Comparison of ENCODE assay signal across 1 cellular context in the genomic region with DNA sequence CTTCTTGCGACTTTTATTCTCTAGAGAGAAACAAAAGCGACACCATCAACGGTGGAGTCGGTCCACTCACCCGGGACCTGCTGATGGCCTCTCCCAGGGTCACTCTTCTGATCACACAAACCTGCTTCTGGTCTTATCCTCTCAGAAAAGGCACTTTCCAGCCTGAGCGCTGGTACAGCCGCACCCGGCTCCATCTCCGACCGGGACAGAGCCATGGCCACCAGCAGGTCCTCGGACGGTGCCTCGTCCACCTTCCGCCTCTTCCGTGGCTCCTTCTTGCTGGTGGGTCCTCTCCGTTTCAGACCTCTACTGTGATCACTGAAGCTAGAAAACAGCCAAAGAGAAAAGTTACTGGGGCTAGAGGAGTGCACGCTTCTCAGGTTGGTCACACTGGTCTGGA.
A peak's percentile ranks its signal among the peaks of the same experiment; 100 is the strongest.
TF ChIP-seq lines count a peak whose summit lies in the region.

No MANE protein-coding gene starts in this region.

TF ChIP-seq in K562, 482 proteins besides CTCF, POLR2A, EP300 and RAD21:
- TF ChIP-seq GABPB1 (CRISPR knock-in tag; IDR thresholded peaks at IDR 0.05) (no peak), POLR2G (IDR thresholded peaks at IDR 0.05; ENCODE audit: low read depth, low read length) (0 out of 2 replicates have a peak, but pooled peaks have one; percentile 8)
